1 cellular context compared by ENCODE assay signal in genomic region chr3:130748520-130748919, GRCh38.
TF ChIP-seq lines count a peak whose summit lies in the region.

No MANE protein-coding gene starts in this region.

TF ChIP-seq in GM12878, 131 proteins besides CTCF, POLR2A, EP300 and RAD21 (continued from another document):
- no peak for TF ChIP-seq E2F4 (IDR thresholded peaks at IDR 0.05; ENCODE audit: low read depth, low read length)
- TF ChIP-seq PAX5 (IDR thresholded peaks at IDR 0.05; ENCODE audit: borderline replicate concordance, low read depth, low read length) = no peak
- TF ChIP-seq CHD4 (IDR thresholded peaks at IDR 0.05) = no peak
- TF ChIP-seq, protein P1, sequence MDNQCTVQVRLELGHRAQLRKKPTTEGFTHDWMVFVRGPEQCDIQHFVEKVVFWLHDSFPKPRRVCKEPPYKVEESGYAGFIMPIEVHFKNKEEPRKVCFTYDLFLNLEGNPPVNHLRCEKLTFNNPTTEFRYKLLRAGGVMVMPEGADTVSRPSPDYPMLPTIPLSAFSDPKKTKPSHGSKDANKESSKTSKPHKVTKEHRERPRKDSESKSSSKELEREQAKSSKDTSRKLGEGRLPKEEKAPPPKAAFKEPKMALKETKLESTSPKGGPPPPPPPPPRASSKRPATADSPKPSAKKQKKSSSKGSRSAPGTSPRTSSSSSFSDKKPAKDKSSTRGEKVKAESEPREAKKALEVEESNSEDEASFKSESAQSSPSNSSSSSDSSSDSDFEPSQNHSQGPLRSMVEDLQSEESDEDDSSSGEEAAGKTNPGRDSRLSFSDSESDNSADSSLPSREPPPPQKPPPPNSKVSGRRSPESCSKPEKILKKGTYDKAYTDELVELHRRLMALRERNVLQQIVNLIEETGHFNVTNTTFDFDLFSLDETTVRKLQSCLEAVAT (IDR thresholded peaks at IDR 0.05) = no peak
